Comparison of ENCODE assay signal across 8 cellular contexts in the genomic region with DNA sequence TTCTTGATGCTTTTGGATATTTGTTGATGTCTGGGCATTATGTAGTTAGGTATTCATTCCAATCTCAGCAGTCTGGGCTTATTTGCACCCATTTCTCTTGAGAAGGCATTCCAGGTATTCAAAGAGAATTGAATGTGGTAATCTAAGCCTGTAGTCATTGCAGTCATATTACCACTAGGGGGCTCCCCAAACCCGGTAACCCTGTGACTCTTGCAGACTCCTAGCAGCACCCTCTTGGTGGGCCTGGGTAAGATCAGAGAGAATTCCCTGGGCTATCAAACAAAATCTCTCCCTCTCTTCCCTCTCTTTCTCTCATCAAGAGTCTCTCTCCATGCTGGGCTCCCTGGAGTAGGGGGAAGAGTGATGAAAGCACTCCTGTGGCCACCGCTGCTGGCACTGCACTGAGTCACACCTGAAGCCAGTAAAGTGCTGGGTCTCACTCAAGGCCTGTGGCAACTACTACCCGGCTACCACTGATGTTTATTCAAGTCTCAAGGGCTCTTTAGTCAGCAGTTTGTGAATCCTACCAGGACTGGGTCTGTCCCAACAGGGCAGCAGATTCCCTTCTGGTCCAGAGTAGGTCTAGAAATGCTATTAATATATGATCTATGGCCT.
DNase-seq lines count a peak whose midpoint lies in the region; ATAC-seq and TF ChIP-seq lines count a peak whose summit lies in the region.

No MANE protein-coding gene starts in this region.

- H3K4me1 Mint-ChIP-seq in neural crest cell = no peaks in the 10 kb centered on the region

- H3K27me3 ChIP-seq in HL-60 (ENCODE audit: insufficient read depth, poor library complexity, severe bottlenecking) = peaks cover 2% of the 10 kb centered on the region

- TF ChIP-seq CTCF in HL-60 (IDR thresholded peaks at IDR 0.05; ENCODE audit: insufficient read depth, low read length) (peak; percentile 14), neural crest cell (conservative IDR thresholded peaks at IDR 0.05) (peak; percentile 71)

- H3K9me3 Mint-ChIP-seq in neural crest cell = peaks cover 8% of the 10 kb centered on the region

- peaks cover 11% of the 10 kb centered on the region for H3K27me3 Mint-ChIP-seq in neural crest cell (ENCODE audit: low read depth)

- ATAC-seq in GM18502 (IDR thresholded peaks at IDR 0.05; ENCODE audit: poor library complexity, unreplicated experiment) = peak; percentile 84
- no peak for ATAC-seq in GM18868 (IDR thresholded peaks at IDR 0.05; ENCODE audit: unreplicated experiment)

- H3K27ac Mint-ChIP-seq in neural crest cell (ENCODE audit: unreplicated experiment) = no peak overlapping the region

- H3K27ac ChIP-seq in HL-60 (replicated peaks) = no peak overlapping the region

- H3K4me3 Mint-ChIP-seq in neural crest cell = no peak overlapping the region

- no peak overlapping the region for H3K4me3 ChIP-seq in HL-60 (replicated peaks; ENCODE audit: insufficient read depth, low read length)

- DNase-seq in CMK (ENCODE audit: low read depth) = peak; percentile 2
- DNase-seq in HL-60 (ENCODE audit: low read depth in 1 of 2, low spot score in 1 of 2) = peak in 1 of 2 experiments; percentile 36
- DNase-seq in SHP77 (lab: John Stamatoyannopoulos, UW) = peak; percentile 9 to 24
- DNase-seq in dermis microvascular lymphatic vessel endothelial cell (ENCODE audit: low read depth in 2 of 2) = peak; percentile 12 to 30
- peak; percentile 33 for DNase-seq in neural crest cell (ENCODE audit: low read depth, low spot score)
- DNase-seq in mucosa of gallbladder (ENCODE audit: low spot score) = no peak

- no peaks in the 10 kb centered on the region for H3K36me3 Mint-ChIP-seq in neural crest cell (ENCODE audit: low read depth)
